Comparison of ENCODE assay signal across 27 cellular contexts in genomic region chr3:12255393-12255792, GRCh38. TPM values are rescaled to one million over a fixed set of nuclear protein-coding genes. Genes with fewer than 3 reads are reported as not detected.
"Had no signal": no experiment of that assay in that cellular context is flagged by ENCODE, and none has a peak within 500 bp of the region (broad histone marks: within the 10 kb centered on the region; RNA-seq: fewer than 3 reads in every experiment).

No MANE protein-coding gene starts in this region.

- H3K9me3 ChIP-seq: gastrocnemius medialis, neutrophil, pancreas, stomach, thyroid gland, upper lobe of right lung, uterus had no signal

- ATAC-seq: esophagus mucosa; gastrocnemius medialis; left cardiac atrium; left ventricle myocardium superior; natural killer cell treated with Interleukin-12 subunit alpha and Interleukin-12 subunit beta and Interleukin-15 and Interleukin-18, amount 100 ng/mL, for 72 hours; sciatic nerve; stimulated activated effector memory CD8-positive, alpha-beta T cell treated with anti-CD3 and anti-CD28 coated beads, Interleukin-12 subunit alpha, Interleukin-12 subunit beta, amount 100 ng/mL, for 72 hours; upper lobe of right lung had no signal

- H3K27ac ChIP-seq: epithelial cell of prostate, gastrocnemius medialis, neutrophil, pancreas, stomach, thyroid gland, upper lobe of right lung, uterus had no signal

- DNase-seq: effector CD8-positive, alpha-beta T cell; endodermal cell; foreskin fibroblast; gastrocnemius medialis; head of caudate nucleus; left cardiac atrium; left ventricle myocardium superior; naive B cell; pancreas; retina; stimulated activated CD4-positive, alpha-beta T cell treated with anti-CD3 and anti-CD28 coated beads, Interleukin-2, amount 100 ng/mL, for 24 hours; stimulated activated CD4-positive, alpha-beta T cell treated with anti-CD3 and anti-CD28 coated beads, Interleukin-4, amount 100 ng/mL, for 24 hours; stimulated activated naive CD4-positive, alpha-beta T cell treated with Interleukin-2 at 50 U/mL for 16 hours; stomach; thyroid gland; upper lobe of right lung; uterus had no signal

- H3K4me3 ChIP-seq: gastrocnemius medialis, lung, pancreas, stomach, thyroid gland, upper lobe of right lung, uterus had no signal

- H3K27me3 ChIP-seq: gastrocnemius medialis, neutrophil, pancreas, stomach, thyroid gland, upper lobe of right lung, uterus had no signal

- H3K4me1 ChIP-seq: gastrocnemius medialis, pancreas, stomach, thyroid gland, upper lobe of right lung, uterus had no signal

- H3K36me3 ChIP-seq: gastrocnemius medialis, neutrophil, pancreas, stomach, thyroid gland, upper lobe of right lung, uterus had no signal

- FAIRE-seq: colon, islet of Langerhans, pancreas had no signal

RNA-seq across cellular contexts. Expression of gene PPARG, which starts 33.5 kb away (rescaled TPM):
- total RNA-seq: neural crest cell had no signal
